ENCODE assay signal across 1 cellular context in the genomic region with DNA sequence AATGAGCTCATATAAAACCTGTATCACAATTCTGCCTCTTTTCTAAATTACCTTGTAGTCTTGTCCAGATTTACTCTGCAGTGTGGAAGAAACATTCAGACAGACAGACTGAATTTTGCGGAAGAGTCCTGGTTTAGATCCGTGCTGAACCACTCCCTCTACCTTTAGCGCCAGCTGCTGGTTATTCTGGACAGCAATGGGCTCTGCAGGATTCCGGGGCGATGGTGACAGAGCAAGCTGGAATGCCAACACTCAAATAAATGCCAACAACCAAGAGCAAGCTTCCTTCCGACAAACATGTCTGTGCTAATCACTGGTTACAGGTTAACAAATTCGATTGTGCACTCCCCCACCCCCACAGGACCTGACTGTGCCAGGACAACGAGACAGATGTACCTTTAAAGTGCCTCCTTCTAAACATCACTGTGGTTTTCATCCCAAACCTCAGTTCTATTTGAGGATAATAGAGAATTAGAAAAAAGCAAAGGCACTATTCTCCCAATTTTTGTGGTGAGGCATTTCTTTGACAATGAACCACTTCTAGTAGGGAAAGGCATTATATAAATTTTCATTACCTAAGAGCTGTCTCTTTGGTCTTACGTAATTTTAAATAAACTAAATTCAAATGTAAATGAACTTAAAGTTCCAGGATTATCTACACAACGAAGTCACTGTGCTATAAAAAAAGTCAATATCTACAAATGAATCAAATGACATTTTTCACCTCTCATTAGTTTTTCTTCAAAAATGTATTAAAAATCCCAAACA.
TF ChIP-seq lines count a peak whose summit lies in the region.

No MANE protein-coding gene starts in this region.

TF ChIP-seq in HepG2, 621 proteins besides CTCF, POLR2A, EP300 and RAD21 (continued from another document):
- no peak for TF ChIP-seq ZNF598 (CRISPR knock-in tag; IDR thresholded peaks at IDR 0.05; ENCODE audit: borderline replicate concordance)
- TF ChIP-seq RXRB (CRISPR knock-in tag; IDR thresholded peaks at IDR 0.05; ENCODE audit: borderline replicate concordance) = peak; percentile 79
- TF ChIP-seq SRF (IDR thresholded peaks at IDR 0.05; ENCODE audit: low read depth, low read length) = no peak
- no peak; the same call in 1 of the 2 replicates for TF ChIP-seq KAT7 (CRISPR knock-in tag; IDR thresholded peaks at IDR 0.05; ENCODE audit: borderline replicate concordance)
- TF ChIP-seq ZIK1 (CRISPR knock-in tag; IDR thresholded peaks at IDR 0.05; ENCODE audit: borderline replicate concordance, low read depth) = no peak
- TF ChIP-seq EZH2 (conservative IDR thresholded peaks at IDR 0.05; ENCODE audit: low read depth, low read length) = no peak
- TF ChIP-seq HNF1A (IDR thresholded peaks at IDR 0.05; ENCODE audit: low read depth) = peak; percentile 83
- TF ChIP-seq HNF1A (CRISPR knock-in tag; IDR thresholded peaks at IDR 0.05; ENCODE audit: borderline replicate concordance) = peak; percentile 86; the same call in 1 of the 2 replicates
- TF ChIP-seq EED (CRISPR knock-in tag; IDR thresholded peaks at IDR 0.05) = no peak
- no peak for TF ChIP-seq ZNF776 (CRISPR knock-in tag; IDR thresholded peaks at IDR 0.05)
- no peak for TF ChIP-seq ZKSCAN5 (CRISPR knock-in tag; IDR thresholded peaks at IDR 0.05)
- peak; percentile 40; the same call in 1 of the 2 replicates for TF ChIP-seq ZNF263 (CRISPR knock-in tag; IDR thresholded peaks at IDR 0.05)
- TF ChIP-seq, protein P1, sequence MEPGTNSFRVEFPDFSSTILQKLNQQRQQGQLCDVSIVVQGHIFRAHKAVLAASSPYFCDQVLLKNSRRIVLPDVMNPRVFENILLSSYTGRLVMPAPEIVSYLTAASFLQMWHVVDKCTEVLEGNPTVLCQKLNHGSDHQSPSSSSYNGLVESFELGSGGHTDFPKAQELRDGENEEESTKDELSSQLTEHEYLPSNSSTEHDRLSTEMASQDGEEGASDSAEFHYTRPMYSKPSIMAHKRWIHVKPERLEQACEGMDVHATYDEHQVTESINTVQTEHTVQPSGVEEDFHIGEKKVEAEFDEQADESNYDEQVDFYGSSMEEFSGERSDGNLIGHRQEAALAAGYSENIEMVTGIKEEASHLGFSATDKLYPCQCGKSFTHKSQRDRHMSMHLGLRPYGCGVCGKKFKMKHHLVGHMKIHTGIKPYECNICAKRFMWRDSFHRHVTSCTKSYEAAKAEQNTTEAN (CRISPR knock-in tag; conservative IDR thresholded peaks at IDR 0.05) = 0 out of 2 replicates have a peak, but pooled peaks have one; percentile 51
- TF ChIP-seq, protein P2, sequence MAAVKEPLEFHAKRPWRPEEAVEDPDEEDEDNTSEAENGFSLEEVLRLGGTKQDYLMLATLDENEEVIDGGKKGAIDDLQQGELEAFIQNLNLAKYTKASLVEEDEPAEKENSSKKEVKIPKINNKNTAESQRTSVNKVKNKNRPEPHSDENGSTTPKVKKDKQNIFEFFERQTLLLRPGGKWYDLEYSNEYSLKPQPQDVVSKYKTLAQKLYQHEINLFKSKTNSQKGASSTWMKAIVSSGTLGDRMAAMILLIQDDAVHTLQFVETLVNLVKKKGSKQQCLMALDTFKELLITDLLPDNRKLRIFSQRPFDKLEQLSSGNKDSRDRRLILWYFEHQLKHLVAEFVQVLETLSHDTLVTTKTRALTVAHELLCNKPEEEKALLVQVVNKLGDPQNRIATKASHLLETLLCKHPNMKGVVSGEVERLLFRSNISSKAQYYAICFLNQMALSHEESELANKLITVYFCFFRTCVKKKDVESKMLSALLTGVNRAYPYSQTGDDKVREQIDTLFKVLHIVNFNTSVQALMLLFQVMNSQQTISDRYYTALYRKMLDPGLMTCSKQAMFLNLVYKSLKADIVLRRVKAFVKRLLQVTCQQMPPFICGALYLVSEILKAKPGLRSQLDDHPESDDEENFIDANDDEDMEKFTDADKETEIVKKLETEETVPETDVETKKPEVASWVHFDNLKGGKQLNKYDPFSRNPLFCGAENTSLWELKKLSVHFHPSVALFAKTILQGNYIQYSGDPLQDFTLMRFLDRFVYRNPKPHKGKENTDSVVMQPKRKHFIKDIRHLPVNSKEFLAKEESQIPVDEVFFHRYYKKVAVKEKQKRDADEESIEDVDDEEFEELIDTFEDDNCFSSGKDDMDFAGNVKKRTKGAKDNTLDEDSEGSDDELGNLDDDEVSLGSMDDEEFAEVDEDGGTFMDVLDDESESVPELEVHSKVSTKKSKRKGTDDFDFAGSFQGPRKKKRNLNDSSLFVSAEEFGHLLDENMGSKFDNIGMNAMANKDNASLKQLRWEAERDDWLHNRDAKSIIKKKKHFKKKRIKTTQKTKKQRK (IDR thresholded peaks at IDR 0.05; ENCODE audit: low read length) = no peak
- no peak for TF ChIP-seq ZNF703 (CRISPR knock-in tag; IDR thresholded peaks at IDR 0.05; ENCODE audit: borderline replicate concordance)
